33 cellular contexts compared by ENCODE assay signal in the genomic region with DNA sequence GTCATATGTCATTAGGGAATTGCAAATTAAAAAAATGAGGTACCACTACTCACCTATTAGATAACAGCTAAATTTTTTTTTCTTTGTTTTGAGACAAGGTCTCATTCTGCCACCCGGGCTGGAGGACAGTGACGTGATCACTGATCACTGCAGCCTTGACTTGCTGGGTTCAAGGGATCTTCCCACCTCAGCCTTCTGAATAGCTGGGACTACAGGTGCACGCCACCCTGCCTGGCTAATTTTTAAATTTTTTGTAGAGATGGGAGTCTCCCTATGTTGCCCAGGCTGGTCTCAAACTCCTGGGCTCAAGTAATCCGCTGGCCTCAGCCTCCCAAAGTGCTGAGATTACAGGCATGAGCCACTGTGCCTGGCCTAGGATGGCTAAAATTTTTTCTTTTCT.
"Had no signal": no experiment of that assay in that cellular context is flagged by ENCODE, and none has a peak within 500 bp of the region (broad histone marks: within the 10 kb centered on the region; RNA-seq: fewer than 3 reads in every experiment).

No MANE protein-coding gene starts in this region.

- DNase-seq: activated B cell treated with CpG ODN at 0.5 μM for 24 hours; activated CD4-positive, alpha-beta memory T cell treated with anti-CD3 and anti-CD28 coated beads for 36 hours; activated CD4-positive, alpha-beta T cell treated with anti-CD3 and anti-CD28 coated beads for 4 hours; activated CD4-positive, alpha-beta T cell treated with anti-CD3 and anti-CD28 coated beads, Interleukin-2, amount 10 ng/mL, durations not matched to agents 24 days and 14 days; activated CD4-positive, alpha-beta T cell treated with anti-CD3 and anti-CD28 coated beads, Interleukin-2, amount 50 U/mL, for 1 hour; activated CD4-positive, alpha-beta T cell treated with anti-CD3 and anti-CD28 coated beads, Interleukin-2, amount 50 U/mL, for 4 hours; activated CD4-positive, CD25-positive, alpha-beta regulatory T cell treated with anti-CD3 and anti-CD28 coated beads, Interleukin-2, amount 50 U/mL, for 72 hours; activated CD8-positive, alpha-beta memory T cell treated with anti-CD3 and anti-CD28 coated beads, Interleukin-2, amount 50 U/mL, for 4 hours; activated CD8-positive, alpha-beta T cell treated with anti-CD3 and anti-CD28 coated beads for 36 hours; activated effector memory CD4-positive, alpha-beta T cell treated with anti-CD3 and anti-CD28 coated beads, Interleukin-2, amount 50 U/mL, for 16 hours; activated gamma-delta T cell treated with Interleukin-2 at 50 U/mL for 16 hours; activated naive CD4-positive, alpha-beta T cell; activated naive CD4-positive, alpha-beta T cell treated with anti-CD3 and anti-CD28 coated beads for 36 hours; activated naive CD4-positive, alpha-beta T cell treated with anti-CD3 and anti-CD28 coated beads, Interleukin-2, amount 50 U/mL, for 16 hours; activated naive CD8-positive, alpha-beta T cell treated with anti-CD3 and anti-CD28 coated beads for 36 hours; activated T-cell treated with anti-CD3 and anti-CD28 coated beads for 4 hours; activated T-cell treated with anti-CD3 and anti-CD28 coated beads, Interleukin-2, amount 50 U/mL, for 1 hour; activated T-cell treated with anti-CD3 and anti-CD28 coated beads, Interleukin-2, amount 50 U/mL, for 4 hours; activated T-cell treated with anti-CD3 and anti-CD28 coated beads, Interleukin-2, amount 50 U/mL, for 72 hours; adrenal gland; amniotic stem cell; aorta; body of pancreas; brain microvascular endothelial cell; T-helper 1 cell; T-helper 2 cell; T-helper 9 cell had no signal

- H3K27me3 ChIP-seq: adrenal gland, body of pancreas, brain microvascular endothelial cell, breast epithelium had no signal

- H3K27ac ChIP-seq: adrenal gland, body of pancreas, brain microvascular endothelial cell, breast epithelium, VCaP had no signal

- ATAC-seq: activated CD8-positive, alpha-beta T cell treated with anti-CD3 and anti-CD28 coated beads for 36 hours; activated naive CD4-positive, alpha-beta T cell treated with anti-CD3 and anti-CD28 coated beads, Interleukin-2, amount 50 U/mL, for 72 hours; activated T-cell treated with anti-CD3 and anti-CD28 coated beads, Interleukin-2, amount 50 U/mL, for 4 hours; activated T-cell treated with anti-CD3 and anti-CD28 coated beads, Interleukin-2, amount 50 U/mL, for 72 hours; activated T-helper 17 cell treated with anti-CD3 and anti-CD28 coated beads, Interleukin-2, amount 50 U/mL, for 72 hours; body of pancreas had no signal

- H3K36me3 ChIP-seq: adrenal gland, brain microvascular endothelial cell, breast epithelium had no signal

- FAIRE-seq: astrocyte, TTC549 had no signal

- H3K4me1 ChIP-seq: adrenal gland, body of pancreas, breast epithelium had no signal

- H3K9me3 ChIP-seq: adrenal gland, body of pancreas, breast epithelium had no signal

- H3K4me3 ChIP-seq: adrenal gland, body of pancreas, breast epithelium had no signal
